ENCODE assay signal across 7 cellular contexts in the genomic region with DNA sequence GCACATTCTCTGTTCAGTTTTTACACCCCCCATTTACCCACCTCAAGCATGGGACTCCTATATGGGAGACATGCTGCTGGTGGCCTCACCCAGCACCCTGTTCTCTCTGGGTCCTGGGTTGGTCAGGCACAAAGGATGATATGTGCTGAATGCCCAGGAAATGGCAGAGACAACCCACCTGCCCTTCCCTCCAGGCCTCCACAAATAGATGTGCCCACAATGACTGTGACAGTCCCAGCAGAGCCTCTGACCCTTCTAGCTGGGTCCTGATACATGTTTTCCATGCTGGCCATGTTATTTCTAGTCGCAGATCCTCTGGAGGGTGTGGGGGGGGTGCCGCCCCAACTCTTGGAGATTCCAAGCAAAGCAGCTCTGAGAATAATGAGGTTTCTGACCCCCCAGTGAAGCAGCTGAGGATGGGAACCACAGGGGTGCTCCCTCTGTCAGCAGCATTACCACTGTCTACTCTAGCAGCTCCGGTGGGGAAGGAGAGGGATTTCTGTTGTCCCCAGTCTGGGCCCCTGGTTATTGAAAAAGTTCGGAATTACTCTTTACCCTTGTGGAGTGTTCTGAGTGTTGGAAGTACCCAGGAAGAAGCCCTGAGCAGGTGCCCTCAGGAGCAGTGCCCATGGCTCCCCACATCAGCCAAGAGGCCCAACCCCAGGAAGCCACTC. TPM values are rescaled to one million over a fixed set of nuclear protein-coding genes. Genes with fewer than 3 reads are reported as not detected.
DNase-seq lines count a peak whose midpoint lies in the region; ATAC-seq and TF ChIP-seq lines count a peak whose summit lies in the region.
"Had no signal": no experiment of that assay in that cellular context is flagged by ENCODE, and none has a peak within 500 bp of the region (broad histone marks: within the 10 kb centered on the region; RNA-seq: fewer than 3 reads in every experiment).

No MANE protein-coding gene starts in this region.

- no peak for ATAC-seq in activated naive CD8-positive, alpha-beta T cell treated with anti-CD3 and anti-CD28 coated beads, Interleukin-2, amount 10 ng/mL, durations not matched to agents 7 days and 5 days (ENCODE audit: low read depth)

- peak; percentile 22 for TF ChIP-seq POLR2A in GM18951 (IDR thresholded peaks at IDR 0.05; ENCODE audit: extremely low read depth, insufficient read depth, insufficient read length)

- in situ Hi-C loops in GM18951 (cut with MboI; ENCODE audit: low sequenced_read_pairs, unreplicated experiment), result no loop called here

- POLR2A ChIA-PET in activated naive CD8-positive, alpha-beta T cell treated with anti-CD3 and anti-CD28 coated beads, Interleukin-2, amount 10 ng/mL, durations not matched to agents 7 days and 5 days (lab: Charles Lee), result interaction anchor here (0.8 to 1.6 kb wide), 2 partner anchors 9 to 17 kb away, joined by 3 to 6 read pairs; partner anchors contain the start of gene DCDC2B

- DNase-seq in activated naive CD8-positive, alpha-beta T cell treated with anti-CD3 and anti-CD28 coated beads, Interleukin-2, amount 10 ng/mL, durations not matched to agents 7 days and 5 days, result no peak
- DNase-seq in neural crest cell (ENCODE audit: low read depth, low spot score) (no peak), GOT3 (lab: John Stamatoyannopoulos, UW) (no peak), amygdala (lab: John Stamatoyannopoulos, UW) (no peak), ecto neural progenitor cell (ENCODE audit: low spot score) (no peak)
- DNase-seq: NCI-H226 had no signal

- no peaks in the 10 kb centered on the region for H3K9me3 Mint-ChIP-seq in activated naive CD8-positive, alpha-beta T cell treated with anti-CD3 and anti-CD28 coated beads, Interleukin-2, amount 10 ng/mL, durations not matched to agents 7 days and 5 days
- H3K9me3 Mint-ChIP-seq in neural crest cell, result no peaks in the 10 kb centered on the region

- H3K4me3 Mint-ChIP-seq in activated naive CD8-positive, alpha-beta T cell treated with anti-CD3 and anti-CD28 coated beads, Interleukin-2, amount 10 ng/mL, durations not matched to agents 7 days and 5 days, result peak overlapping the region; percentile 10
- peak overlapping the region; percentile 50 for H3K4me3 Mint-ChIP-seq in neural crest cell

- no peak for TF ChIP-seq CTCF in neural crest cell (conservative IDR thresholded peaks at IDR 0.05)

- peaks cover 63% of the 10 kb centered on the region for H3K4me1 Mint-ChIP-seq in activated naive CD8-positive, alpha-beta T cell treated with anti-CD3 and anti-CD28 coated beads, Interleukin-2, amount 10 ng/mL, durations not matched to agents 7 days and 5 days
- H3K4me1 Mint-ChIP-seq in neural crest cell, result peaks cover 43% of the 10 kb centered on the region

- peak overlapping the region; percentile 16 for H3K27ac Mint-ChIP-seq in activated naive CD8-positive, alpha-beta T cell treated with anti-CD3 and anti-CD28 coated beads, Interleukin-2, amount 10 ng/mL, durations not matched to agents 7 days and 5 days
- H3K27ac Mint-ChIP-seq in neural crest cell (ENCODE audit: unreplicated experiment), result peak overlapping the region; percentile 67

- peaks cover 2% of the 10 kb centered on the region for H3K27me3 Mint-ChIP-seq in activated naive CD8-positive, alpha-beta T cell treated with anti-CD3 and anti-CD28 coated beads, Interleukin-2, amount 10 ng/mL, durations not matched to agents 7 days and 5 days
- peaks cover 3% of the 10 kb centered on the region for H3K27me3 Mint-ChIP-seq in neural crest cell (ENCODE audit: low read depth)

- peaks cover 43% of the 10 kb centered on the region for H3K36me3 Mint-ChIP-seq in activated naive CD8-positive, alpha-beta T cell treated with anti-CD3 and anti-CD28 coated beads, Interleukin-2, amount 10 ng/mL, durations not matched to agents 7 days and 5 days
- peaks cover 8% of the 10 kb centered on the region for H3K36me3 Mint-ChIP-seq in neural crest cell (ENCODE audit: low read depth)

RNA-seq across cellular contexts. Expression of gene CCDC28B, which starts 1.2 kb away (rescaled TPM):
- 10 to 100 TPM; 48.6 to 55.6 TPM for total RNA-seq in activated naive CD8-positive, alpha-beta T cell treated with anti-CD3 and anti-CD28 coated beads, Interleukin-2, amount 10 ng/mL, durations not matched to agents 7 days and 5 days
- 16.7 and 21.2 TPM in 2 replicates for total RNA-seq in neural crest cell

RNA-seq across cellular contexts. Expression of gene IQCC, which starts 6.3 kb away (rescaled TPM):
- 1 to 10 TPM; 4.9 to 6.0 TPM for total RNA-seq in activated naive CD8-positive, alpha-beta T cell treated with anti-CD3 and anti-CD28 coated beads, Interleukin-2, amount 10 ng/mL, durations not matched to agents 7 days and 5 days
- 7.3 and 7.8 TPM in 2 replicates for total RNA-seq in neural crest cell

RNA-seq across cellular contexts. Expression of gene DCDC2B, which starts 9.7 kb away (rescaled TPM):
- under 1 TPM; 0.17 to 0.22 TPM for total RNA-seq in activated naive CD8-positive, alpha-beta T cell treated with anti-CD3 and anti-CD28 coated beads, Interleukin-2, amount 10 ng/mL, durations not matched to agents 7 days and 5 days
- not detected in 2 replicates for total RNA-seq in neural crest cell

RNA-seq across cellular contexts. Expression of gene TXLNA, which starts 19.7 kb away (rescaled TPM):
- total RNA-seq in activated naive CD8-positive, alpha-beta T cell treated with anti-CD3 and anti-CD28 coated beads, Interleukin-2, amount 10 ng/mL, durations not matched to agents 7 days and 5 days, result 10 to 100 TPM; 62.5 to 68.8 TPM
- total RNA-seq in neural crest cell, result 70.3 and 70.7 TPM in 2 replicates

RNA-seq across cellular contexts. Expression of gene TMEM234, which starts 23.0 kb away (rescaled TPM):
- total RNA-seq in activated naive CD8-positive, alpha-beta T cell treated with anti-CD3 and anti-CD28 coated beads, Interleukin-2, amount 10 ng/mL, durations not matched to agents 7 days and 5 days, result 10 to 100 TPM; 15.7 to 16.5 TPM
- total RNA-seq in neural crest cell, result 21.3 and 22.5 TPM in 2 replicates
